In the genomic region with DNA sequence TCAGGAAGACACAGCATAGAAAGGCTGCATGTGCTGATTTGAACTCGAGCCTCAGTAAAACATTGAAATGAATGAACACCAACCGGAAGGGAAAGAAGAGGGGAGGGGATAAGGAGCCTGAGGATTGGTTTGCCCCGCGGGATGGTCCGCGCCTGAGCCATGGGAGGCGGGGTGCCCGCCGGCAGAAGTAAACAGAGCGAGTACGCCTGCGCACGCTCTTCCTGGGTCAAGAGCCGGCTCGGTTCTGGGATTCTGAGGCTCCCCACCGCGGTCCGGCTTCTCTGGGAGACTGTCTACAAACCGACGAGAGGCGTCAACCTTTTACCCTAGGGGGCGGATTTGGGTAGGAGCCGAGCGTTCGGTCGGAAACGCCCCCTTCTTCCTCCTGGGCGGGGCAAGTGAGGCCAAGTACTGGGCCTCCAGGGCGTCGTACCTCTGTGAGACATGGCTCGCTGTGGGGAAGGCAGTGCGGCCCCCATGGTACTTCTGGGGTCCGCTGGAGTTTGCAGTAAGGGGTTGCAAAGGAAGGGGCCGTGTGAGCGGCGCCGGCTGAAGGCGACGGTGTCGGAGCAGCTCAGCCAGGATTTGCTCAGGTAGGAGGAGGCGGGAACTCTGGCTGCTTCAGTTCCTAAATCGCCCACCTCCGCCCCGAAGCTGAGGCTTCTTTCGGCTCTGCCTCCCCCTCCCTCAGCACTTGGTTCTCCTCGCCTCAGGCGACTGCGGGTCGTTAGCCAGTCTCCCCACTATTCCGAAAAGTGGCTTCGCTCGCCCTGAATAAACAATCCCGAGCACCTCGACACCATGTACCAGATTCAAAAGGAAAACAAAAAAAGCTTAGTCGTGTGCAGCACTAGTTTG, we compare ENCODE assay signal across 8 cellular contexts. TPM values are rescaled to one million over a fixed set of nuclear protein-coding genes. Genes with fewer than 3 reads are reported as not detected.
DNase-seq lines count a peak whose midpoint lies in the region; TF ChIP-seq lines count a peak whose summit lies in the region.

TSS of gene BTBD8 (plus strand) at position 218 of the 858 bp plus-strand sequence. CDS start at position 445, 227 bp downstream.

- TF ChIP-seq CTCF in fibroblast of villous mesenchyme (IDR thresholded peaks at IDR 0.05; ENCODE audit: insufficient read depth, low read depth, low read length), result no peak
- TF ChIP-seq CTCF in neural cell (IDR thresholded peaks at IDR 0.05; ENCODE audit: poor library complexity, severe bottlenecking), result no peak

- no peak within 1 kb of the TSS for H3K27ac ChIP-seq in neural cell (ENCODE audit: low read length)

- DNase-seq in Daoy (ENCODE audit: low read depth), result peak; percentile 91
- peak; percentile 58 for DNase-seq in H4 (ENCODE audit: low spot score)
- DNase-seq in LHCN-M2 (ENCODE audit: low read depth), result peak; percentile 83
- DNase-seq in activated effector memory CD4-positive, alpha-beta T cell treated with anti-CD3 and anti-CD28 coated beads, Interleukin-2, amount 50 U/mL, for 16 hours, result peak; percentile 95
- DNase-seq in fibroblast of villous mesenchyme (ENCODE audit: low read depth), result peak; percentile 59

- peak within 1 kb of the TSS; percentile 69 for H3K9ac ChIP-seq in neural cell (ENCODE audit: low read length)

- H3K36me3 ChIP-seq in neural cell (ENCODE audit: insufficient read depth, low read length), result no peaks in the 10 kb centered on the region

- H3K4me3 ChIP-seq in fibroblast of villous mesenchyme (ENCODE audit: low read depth, low read length), result peak within 1 kb of the TSS; percentile 84
- H3K4me3 ChIP-seq in neural cell (ENCODE audit: low read length), result peak within 1 kb of the TSS; percentile 91

- no peaks in the 10 kb centered on the region for H3K9me3 ChIP-seq in neural cell (ENCODE audit: low read length)

- no peak for TF ChIP-seq EP300 in neural cell (conservative IDR thresholded peaks at IDR 0.05; ENCODE audit: poor library complexity, severe bottlenecking)

- H3F3A ChIP-seq in neural cell (ENCODE audit: insufficient read depth, low read length, poor library complexity, severe bottlenecking), result no peaks in the 10 kb centered on the region

- peak within 1 kb of the TSS; percentile 77 for H3K27ac Mint-ChIP-seq in stimulated activated naive CD8-positive, alpha-beta T cell treated with anti-CD3 and anti-CD28 coated beads, Interleukin-15, Interleukin-2, amounts not matched to agents 100 ng/mL and 50 ng/mL, for 24 hours

- peak within 1 kb of the TSS; percentile 38 for H3K4me2 ChIP-seq in neural cell (ENCODE audit: low read length)

- no peaks in the 10 kb centered on the region for H3K27me3 ChIP-seq in neural cell (ENCODE audit: insufficient read depth, low read depth, low read length)

- no peaks in the 10 kb centered on the region for H3K27me3 Mint-ChIP-seq in stimulated activated naive CD8-positive, alpha-beta T cell treated with anti-CD3 and anti-CD28 coated beads, Interleukin-15, Interleukin-2, amounts not matched to agents 100 ng/mL and 50 ng/mL, for 24 hours

- H2AFZ ChIP-seq in neural cell (ENCODE audit: low read depth, low read length), result peak within 1 kb of the TSS; percentile 65

- H3K79me2 ChIP-seq in neural cell (replicated peaks; ENCODE audit: insufficient read depth, low read length), result no peaks in the 10 kb centered on the region

- peak within 1 kb of the TSS; percentile 86 for H3K4me3 Mint-ChIP-seq in stimulated activated naive CD8-positive, alpha-beta T cell treated with anti-CD3 and anti-CD28 coated beads, Interleukin-15, Interleukin-2, amounts not matched to agents 100 ng/mL and 50 ng/mL, for 24 hours

- H3K9me3 Mint-ChIP-seq in stimulated activated naive CD8-positive, alpha-beta T cell treated with anti-CD3 and anti-CD28 coated beads, Interleukin-15, Interleukin-2, amounts not matched to agents 100 ng/mL and 50 ng/mL, for 24 hours, result peaks cover 4% of the 10 kb centered on the region

- peaks cover 4% of the 10 kb centered on the region for H3K4me1 Mint-ChIP-seq in stimulated activated naive CD8-positive, alpha-beta T cell treated with anti-CD3 and anti-CD28 coated beads, Interleukin-15, Interleukin-2, amounts not matched to agents 100 ng/mL and 50 ng/mL, for 24 hours (ENCODE audit: low read depth)

- H4K20me1 ChIP-seq in neural cell (ENCODE audit: insufficient read depth), result no peaks in the 10 kb centered on the region

- peak; percentile 31 for TF ChIP-seq RAD21 in neural cell (conservative IDR thresholded peaks at IDR 0.05)

- no peaks in the 10 kb centered on the region for H3K9me2 ChIP-seq in neural cell (ENCODE audit: insufficient read depth, low read length)

- peak; percentile 37; the same call in 1 of the 2 replicates for TF ChIP-seq POLR2A in Raji (IDR thresholded peaks at IDR 0.05; ENCODE audit: insufficient read depth, low read depth, low read length)

- H3K36me3 Mint-ChIP-seq in stimulated activated naive CD8-positive, alpha-beta T cell treated with anti-CD3 and anti-CD28 coated beads, Interleukin-15, Interleukin-2, amounts not matched to agents 100 ng/mL and 50 ng/mL, for 24 hours (ENCODE audit: low read depth), result no peaks in the 10 kb centered on the region

TF ChIP-seq in neural cell, 6 proteins besides CTCF, POLR2A, EP300 and RAD21:
- TF ChIP-seq MXI1 (conservative IDR thresholded peaks at IDR 0.05; ENCODE audit: poor library complexity, severe bottlenecking) (peak; percentile 25), SMC3 (conservative IDR thresholded peaks at IDR 0.05; ENCODE audit: poor library complexity) (no peak)
TF ChIP-seq in neural cell: peak in this region for 1.

RNA-seq across cellular contexts. Expression of gene BTBD8, which starts in this region (rescaled TPM):
- 2.3 and 4.8 TPM in 2 replicates for total RNA-seq in Daoy (2014; rRNA removed; shearing (Covaris generic))
- 0.60 and 1.3 TPM in 2 replicates for total RNA-seq in H4 (2014; rRNA removed; shearing (Covaris generic))
- total RNA-seq in LHCN-M2 (2014; rRNA removed), result 2.7 and 3.4 TPM in 2 replicates
- polyA plus RNA-seq in LHCN-M2 (2012), result 0.29 TPM
- total RNA-seq in fibroblast of villous mesenchyme, result 2.3 and 4.3 TPM in 2 replicates
- 36.6 and 38.6 TPM in 2 replicates for polyA plus RNA-seq in neural cell
- 144 and 163 TPM in 2 replicates for polyA minus RNA-seq in neural cell
